In genomic region chr2:154203902-154204301, GRCh38 we compare ENCODE assay signal across 35 cellular contexts.
"Had no signal": no experiment of that assay in that cellular context is flagged by ENCODE, and none has a peak within 500 bp of the region (broad histone marks: within the 10 kb centered on the region; RNA-seq: fewer than 3 reads in every experiment).

No MANE protein-coding gene starts in this region.

- FAIRE-seq: astrocyte, bronchial epithelial cell had no signal

- H3K27ac ChIP-seq: adrenal gland, ascending aorta, body of pancreas, brain microvascular endothelial cell, breast epithelium, cardiac muscle cell had no signal

- ATAC-seq: activated naive CD4-positive, alpha-beta T cell treated with anti-CD3 and anti-CD28 coated beads, Interleukin-2, amount 50 U/mL, for 72 hours; activated naive CD8-positive, alpha-beta T cell treated with anti-CD3 and anti-CD28 coated beads, Interleukin-2, amount 50 U/mL, for 24 hours; activated T-cell treated with anti-CD3 and anti-CD28 coated beads, Interleukin-2, amount 50 U/mL, for 4 hours; activated T-cell treated with anti-CD3 and anti-CD28 coated beads, Interleukin-2, amount 50 U/mL, for 72 hours; activated T-helper 17 cell treated with anti-CD3 and anti-CD28 coated beads, Interleukin-2, amount 50 U/mL, for 72 hours; body of pancreas had no signal

- DNase-seq: activated effector memory CD4-positive, alpha-beta T cell treated with anti-CD3 and anti-CD28 coated beads, Interleukin-2, amount 50 U/mL, for 16 hours; activated effector memory CD4-positive, alpha-beta T cell treated with Interleukin-2 at 50 U/mL for 16 hours; activated gamma-delta T cell; activated gamma-delta T cell treated with Interleukin-2 at 50 U/mL for 16 hours; activated naive CD4-positive, alpha-beta T cell; activated naive CD4-positive, alpha-beta T cell treated with anti-CD3 and anti-CD28 coated beads for 36 hours; activated naive CD4-positive, alpha-beta T cell treated with anti-CD3 and anti-CD28 coated beads, Interleukin-2, amount 10 ng/mL, durations not matched to agents 7 days and 5 days; activated naive CD4-positive, alpha-beta T cell treated with anti-CD3 and anti-CD28 coated beads, Interleukin-2, amount 50 U/mL, for 16 hours; activated naive CD4-positive, alpha-beta T cell treated with Interleukin-2 at 50 U/mL for 16 hours; activated naive CD8-positive, alpha-beta T cell treated with anti-CD3 and anti-CD28 coated beads for 36 hours; activated naive CD8-positive, alpha-beta T cell treated with anti-CD3 and anti-CD28 coated beads, Interleukin-2, amount 10 ng/mL, durations not matched to agents 7 days and 5 days; activated naive CD8-positive, alpha-beta T cell treated with anti-CD3 and anti-CD28 coated beads, Interleukin-2, amount 50 U/mL, for 24 hours; activated T-cell treated with anti-CD3 and anti-CD28 coated beads for 4 hours; activated T-cell treated with anti-CD3 and anti-CD28 coated beads, Interleukin-2, amount 50 U/mL, for 1 hour; activated T-cell treated with anti-CD3 and anti-CD28 coated beads, Interleukin-2, amount 50 U/mL, for 24 hours; activated T-cell treated with anti-CD3 and anti-CD28 coated beads, Interleukin-2, amount 50 U/mL, for 4 hours; activated T-cell treated with anti-CD3 and anti-CD28 coated beads, Interleukin-2, amount 50 U/mL, for 48 hours; activated T-cell treated with anti-CD3 and anti-CD28 coated beads, Interleukin-2, amount 50 U/mL, for 72 hours; adrenal gland; amniotic stem cell; amygdala; anterior cingulate cortex; aorta; body of pancreas; brain microvascular endothelial cell; caudate nucleus; central memory CD4-positive, alpha-beta T cell; cerebellar nuclear complex had no signal

- H3K9me3 ChIP-seq: ascending aorta, body of pancreas, breast epithelium had no signal

- H3K4me3 ChIP-seq: adrenal gland, ascending aorta, body of pancreas, breast epithelium, cardiac muscle cell had no signal

- H3K4me1 ChIP-seq: adrenal gland, ascending aorta, body of pancreas, breast epithelium had no signal

- H3K27me3 ChIP-seq: adrenal gland, ascending aorta, body of pancreas, brain microvascular endothelial cell, breast epithelium, cardiac muscle cell had no signal

- H3K36me3 ChIP-seq: adrenal gland, ascending aorta, brain microvascular endothelial cell, breast epithelium, cardiac muscle cell had no signal
